ENCODE assay signal across 13 cellular contexts in genomic region chr15:89121414-89121813, GRCh38. TPM values are rescaled to one million over a fixed set of nuclear protein-coding genes. Genes with fewer than 3 reads are reported as not detected.
DNase-seq lines count a peak whose midpoint lies in the region; ATAC-seq, FAIRE-seq and TF ChIP-seq lines count a peak whose summit lies in the region.
"Had no signal": no experiment of that assay in that cellular context is flagged by ENCODE, and none has a peak within 500 bp of the region (broad histone marks: within the 10 kb centered on the region; RNA-seq: fewer than 3 reads in every experiment).

No MANE protein-coding gene starts in this region.

- no peak overlapping the region for H3K27ac ChIP-seq in CD8-positive, alpha-beta T cell (ENCODE audit: low read depth, low read length)
- H3K27ac ChIP-seq: cardiac muscle cell had no signal

- no peak overlapping the region for H3K4me3 Mint-ChIP-seq in effector memory CD8-positive, alpha-beta T cell
- peak overlapping the region; percentile 20 for H3K4me3 Mint-ChIP-seq in osteocyte (ENCODE audit: unreplicated experiment)
- no peak overlapping the region for H3K4me3 Mint-ChIP-seq in CD8-positive, alpha-beta T cell
- H3K4me3 Mint-ChIP-seq: T-cell had no signal

- H3K36me3 Mint-ChIP-seq in effector memory CD8-positive, alpha-beta T cell (ENCODE audit: insufficient read depth), result peaks cover 52% of the 10 kb centered on the region
- peaks cover 41% of the 10 kb centered on the region for H3K36me3 Mint-ChIP-seq in osteocyte (ENCODE audit: unreplicated experiment)
- peaks cover 83% of the 10 kb centered on the region for H3K36me3 Mint-ChIP-seq in CD8-positive, alpha-beta T cell

- CTCF ChIA-PET in CD8-positive, alpha-beta T cell (lab: Charles Lee), result interaction anchor here (1.3 to 2.8 kb wide), 2 partner anchors 8 to 216 kb away, joined by 4 to 15 read pairs; no protein-coding TSS in a partner anchor

- H3K27me3 Mint-ChIP-seq in effector memory CD8-positive, alpha-beta T cell, result no peaks in the 10 kb centered on the region
- H3K27me3 Mint-ChIP-seq in osteocyte (ENCODE audit: unreplicated experiment), result no peaks in the 10 kb centered on the region
- no peaks in the 10 kb centered on the region for H3K27me3 Mint-ChIP-seq in CD8-positive, alpha-beta T cell (ENCODE audit: low read depth)
- H3K27me3 Mint-ChIP-seq: T-cell had no signal

- no peak for TF ChIP-seq CTCF in osteocyte (IDR thresholded peaks at IDR 0.05)
- TF ChIP-seq CTCF in CD8-positive, alpha-beta T cell (IDR thresholded peaks at IDR 0.05), result no peak

- H3K4me3 ChIP-seq in CD8-positive, alpha-beta T cell (ENCODE audit: low read depth, low read length), result no peak overlapping the region
- H3K4me3 ChIP-seq: cardiac muscle cell, HAP-1 had no signal

- no peaks in the 10 kb centered on the region for H3K9me3 ChIP-seq in CD8-positive, alpha-beta T cell (ENCODE audit: low read length)
- H3K9me3 ChIP-seq: HAP-1 had no signal

- no peak for ATAC-seq in effector memory CD8-positive, alpha-beta T cell (replicated peaks)
- ATAC-seq in CD8-positive, alpha-beta T cell, result no peak
- no peak for ATAC-seq in HG02938 (IDR thresholded peaks at IDR 0.05; ENCODE audit: unreplicated experiment)
- ATAC-seq: T-cell had no signal

- POLR2A ChIA-PET in CD8-positive, alpha-beta T cell (lab: Charles Lee), result no interaction called here

- intact Hi-C loops in CD8-positive, alpha-beta T cell (cut with DNase I, micrococcal nuclease), result no loop called here

- H3K27ac Mint-ChIP-seq in effector memory CD8-positive, alpha-beta T cell, result peak overlapping the region; percentile 19 to 65
- H3K27ac Mint-ChIP-seq in osteocyte (ENCODE audit: unreplicated experiment), result peak overlapping the region; percentile 96
- no peak overlapping the region for H3K27ac Mint-ChIP-seq in CD8-positive, alpha-beta T cell
- H3K27ac Mint-ChIP-seq: T-cell had no signal

- peaks cover 21% of the 10 kb centered on the region for H3K36me3 ChIP-seq in CD8-positive, alpha-beta T cell (ENCODE audit: insufficient read depth, low read length)
- H3K36me3 ChIP-seq: cardiac muscle cell had no signal

- DNase-seq in DMS153 treated with DMSO at 0.1 percent for 48 hours (lab: John Stamatoyannopoulos, UW; ENCODE audit: unreplicated experiment), result peak; percentile 27
- DNase-seq in NCI-H524 (lab: John Stamatoyannopoulos, UW), result peak; percentile 33 to 65
- no peak for DNase-seq in effector memory CD8-positive, alpha-beta T cell
- DNase-seq in osteocyte (ENCODE audit: extremely low spot score, unreplicated experiment), result no peak
- DNase-seq in CD8-positive, alpha-beta T cell, result no peak
- DNase-seq in SW480 (ENCODE audit: low spot score), result no peak
- no peak for DNase-seq in frontal cortex (ENCODE audit: low spot score in 2 of 2)
- DNase-seq: NCI-H1694 treated with DMSO at 0.1 percent for 48 hours; stimulated activated CD8-positive, alpha-beta memory T cell treated with anti-CD3 and anti-CD28 coated beads, Interleukin-4, amount 100 ng/mL, for 48 hours; T-cell had no signal

- no peaks in the 10 kb centered on the region for H3K27me3 ChIP-seq in CD8-positive, alpha-beta T cell (ENCODE audit: insufficient read depth, low read length)
- H3K27me3 ChIP-seq: cardiac muscle cell had no signal

- no peaks in the 10 kb centered on the region for H3K9me3 Mint-ChIP-seq in effector memory CD8-positive, alpha-beta T cell
- H3K9me3 Mint-ChIP-seq in osteocyte (ENCODE audit: unreplicated experiment), result no peaks in the 10 kb centered on the region
- H3K9me3 Mint-ChIP-seq in CD8-positive, alpha-beta T cell, result no peaks in the 10 kb centered on the region
- H3K9me3 Mint-ChIP-seq: T-cell had no signal

- FAIRE-seq in frontal cortex (lab: Jason Lieb, UNC), result no peak

- peaks cover 0 to 10% of the 10 kb centered on the region in 2 donors for H3K4me1 Mint-ChIP-seq in effector memory CD8-positive, alpha-beta T cell (ENCODE audit: low read depth in 2 of 2)
- peaks cover 86% of the 10 kb centered on the region for H3K4me1 Mint-ChIP-seq in osteocyte (ENCODE audit: unreplicated experiment)
- H3K4me1 Mint-ChIP-seq in CD8-positive, alpha-beta T cell (ENCODE audit: low read depth), result no peaks in the 10 kb centered on the region
- H3K4me1 Mint-ChIP-seq: T-cell had no signal

- H3K4me1 ChIP-seq in CD8-positive, alpha-beta T cell (ENCODE audit: insufficient read depth, low read length), result no peaks in the 10 kb centered on the region

RNA-seq across cellular contexts. Expression of gene ABHD2, which starts 33.2 kb away (rescaled TPM):
- total RNA-seq in osteocyte (85.7 and 92.2 TPM in 2 replicates), frontal cortex (45.2 TPM)
- total RNA-seq in CD8-positive, alpha-beta T cell, result 10 to 100 TPM; 22.2 to 25.7 TPM

Comparison
In these comparisons a context has a peak if more than half of its experiments do, and no peak if none do; other contexts are left out.
1. DNase-seq: peak in DMS153 treated with DMSO at 0.1 percent for 48 hours (single experiment) and NCI-H524 (2 of 2); none in effector memory CD8-positive, alpha-beta T cell (0 of 3), osteocyte (single experiment), CD8-positive, alpha-beta T cell (0 of 7), SW480 (single experiment) and frontal cortex (0 of 2).